1 cellular context compared by ENCODE assay signal in the genomic region with DNA sequence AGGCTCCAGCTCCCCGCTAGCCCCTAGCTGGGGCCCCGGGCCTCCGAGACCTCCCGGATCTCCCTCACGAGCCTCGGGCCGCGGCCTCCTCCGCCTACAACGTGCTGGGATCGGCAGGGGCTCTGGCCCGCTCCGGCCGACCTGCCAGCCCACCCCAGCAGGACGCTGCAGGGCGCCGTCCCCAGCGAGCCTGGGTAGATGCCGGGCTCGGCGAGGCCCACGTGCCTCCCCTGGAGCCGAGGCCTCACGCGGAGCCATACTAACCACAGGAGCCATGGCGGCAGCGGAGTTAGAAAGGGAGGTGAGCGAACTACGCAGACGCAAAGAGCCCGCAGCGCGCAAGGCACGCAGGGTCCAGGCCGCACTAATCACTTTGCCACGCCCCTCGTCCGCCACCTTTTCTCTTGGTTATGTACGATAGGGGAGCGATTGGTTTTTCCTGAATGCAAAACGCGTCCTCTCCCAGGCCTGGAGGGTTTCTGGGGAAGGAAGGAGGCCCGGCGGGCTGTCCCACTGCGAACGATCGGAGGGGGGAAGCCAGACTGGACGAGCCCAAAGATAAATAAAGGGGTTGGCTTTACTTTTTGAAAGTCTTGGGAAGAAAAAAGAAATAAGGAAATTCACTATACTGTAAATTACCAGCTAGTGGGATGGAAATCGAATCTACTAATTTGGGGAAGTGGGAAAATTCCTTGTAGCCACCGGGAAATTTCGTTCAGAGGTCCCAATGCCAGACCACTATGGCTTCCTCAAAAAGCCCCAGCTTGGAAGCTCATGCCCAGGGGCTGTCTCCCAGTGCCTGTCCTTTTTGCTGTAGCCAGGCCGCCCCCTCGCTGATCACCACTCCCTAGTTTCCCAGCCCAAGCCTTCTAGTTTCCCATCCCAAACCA.
TF ChIP-seq lines count a peak whose summit lies in the region.

A gene (minus strand): TSS at position 298 of the 890 bp plus-strand sequence. CDS start 22 bp downstream, at position 276.

TF ChIP-seq in K562, 482 proteins besides CTCF, POLR2A, EP300 and RAD21 (continued from another document and continues in another):
- TF ChIP-seq, protein P1, sequence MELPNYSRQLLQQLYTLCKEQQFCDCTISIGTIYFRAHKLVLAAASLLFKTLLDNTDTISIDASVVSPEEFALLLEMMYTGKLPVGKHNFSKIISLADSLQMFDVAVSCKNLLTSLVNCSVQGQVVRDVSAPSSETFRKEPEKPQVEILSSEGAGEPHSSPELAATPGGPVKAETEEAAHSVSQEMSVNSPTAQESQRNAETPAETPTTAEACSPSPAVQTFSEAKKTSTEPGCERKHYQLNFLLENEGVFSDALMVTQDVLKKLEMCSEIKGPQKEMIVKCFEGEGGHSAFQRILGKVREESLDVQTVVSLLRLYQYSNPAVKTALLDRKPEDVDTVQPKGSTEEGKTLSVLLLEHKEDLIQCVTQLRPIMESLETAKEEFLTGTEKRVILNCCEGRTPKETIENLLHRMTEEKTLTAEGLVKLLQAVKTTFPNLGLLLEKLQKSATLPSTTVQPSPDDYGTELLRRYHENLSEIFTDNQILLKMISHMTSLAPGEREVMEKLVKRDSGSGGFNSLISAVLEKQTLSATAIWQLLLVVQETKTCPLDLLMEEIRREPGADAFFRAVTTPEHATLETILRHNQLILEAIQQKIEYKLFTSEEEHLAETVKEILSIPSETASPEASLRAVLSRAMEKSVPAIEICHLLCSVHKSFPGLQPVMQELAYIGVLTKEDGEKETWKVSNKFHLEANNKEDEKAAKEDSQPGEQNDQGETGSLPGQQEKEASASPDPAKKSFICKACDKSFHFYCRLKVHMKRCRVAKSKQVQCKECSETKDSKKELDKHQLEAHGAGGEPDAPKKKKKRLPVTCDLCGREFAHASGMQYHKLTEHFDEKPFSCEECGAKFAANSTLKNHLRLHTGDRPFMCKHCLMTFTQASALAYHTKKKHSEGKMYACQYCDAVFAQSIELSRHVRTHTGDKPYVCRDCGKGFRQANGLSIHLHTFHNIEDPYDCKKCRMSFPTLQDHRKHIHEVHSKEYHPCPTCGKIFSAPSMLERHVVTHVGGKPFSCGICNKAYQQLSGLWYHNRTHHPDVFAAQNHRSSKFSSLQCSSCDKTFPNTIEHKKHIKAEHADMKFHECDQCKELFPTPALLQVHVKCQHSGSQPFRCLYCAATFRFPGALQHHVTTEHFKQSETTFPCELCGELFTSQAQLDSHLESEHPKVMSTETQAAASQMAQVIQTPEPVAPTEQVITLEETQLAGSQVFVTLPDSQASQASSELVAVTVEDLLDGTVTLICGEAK (IDR thresholded peaks at IDR 0.05), result no peak
- TF ChIP-seq, protein P1 (CRISPR knock-in tag; IDR thresholded peaks at IDR 0.05), result no peak
- TF ChIP-seq ELF1 (tag; IDR thresholded peaks at IDR 0.05) (no peak), DDX20 (tag; IDR thresholded peaks at IDR 0.05; ENCODE audit: low read depth) (no peak), HMG20B (CRISPR knock-in tag; IDR thresholded peaks at IDR 0.05) (no peak), ZFX (CRISPR knock-in tag; IDR thresholded peaks at IDR 0.05) (peak; percentile 99), ZNF23 (CRISPR knock-in tag; IDR thresholded peaks at IDR 0.05) (no peak), ZNF79 (CRISPR knock-in tag; IDR thresholded peaks at IDR 0.05; ENCODE audit: low read depth) (no peak), LCOR (CRISPR knock-in tag; IDR thresholded peaks at IDR 0.05) (peak; percentile 88), ZNF57 (CRISPR knock-in tag; IDR thresholded peaks at IDR 0.05) (no peak), ZNF311 (CRISPR knock-in tag; IDR thresholded peaks at IDR 0.05) (no peak), ZNF699 (CRISPR knock-in tag; IDR thresholded peaks at IDR 0.05; ENCODE audit: insufficient replicate concordance) (no peak), EWSR1 (IDR thresholded peaks at IDR 0.05; ENCODE audit: borderline replicate concordance, low read depth, partially characterized antibody) (no peak), ZNF561 (CRISPR knock-in tag; conservative IDR thresholded peaks at IDR 0.05) (no peak; the same call in 1 of the 2 replicates), RBBP5 (IDR thresholded peaks at IDR 0.05; ENCODE audit: borderline replicate concordance, insufficient read depth, low read length, poor library complexity, severe bottlenecking) (peak; percentile 99), SMARCB1 (IDR thresholded peaks at IDR 0.05; ENCODE audit: insufficient read length, low read depth) (no peak), SMC3 (conservative IDR thresholded peaks at IDR 0.05; ENCODE audit: insufficient read depth, low read depth, low read length) (no peak), RBM17 (IDR thresholded peaks at IDR 0.05; ENCODE audit: borderline replicate concordance, low read depth, low read length) (no peak), HNRNPK (IDR thresholded peaks at IDR 0.05; ENCODE audit: low read depth, low read length, poor library complexity, severe bottlenecking) (no peak), FOXJ3 (CRISPR knock-in tag; IDR thresholded peaks at IDR 0.05) (no peak), MCM3 (IDR thresholded peaks at IDR 0.05) (no peak), MYBL2 (IDR thresholded peaks at IDR 0.05; ENCODE audit: low read depth) (no peak), MYBL2 (CRISPR knock-in tag; IDR thresholded peaks at IDR 0.05; ENCODE audit: borderline replicate concordance) (no peak), TAF15 (IDR thresholded peaks at IDR 0.05; ENCODE audit: low read depth, low read length) (no peak), BCL6 (CRISPR knock-in tag; IDR thresholded peaks at IDR 0.05) (peak; percentile 58; the same call in 1 of the 2 replicates), RFX5 (IDR thresholded peaks at IDR 0.05; ENCODE audit: low read depth, low read length) (no peak)
- TF ChIP-seq, protein P2, sequence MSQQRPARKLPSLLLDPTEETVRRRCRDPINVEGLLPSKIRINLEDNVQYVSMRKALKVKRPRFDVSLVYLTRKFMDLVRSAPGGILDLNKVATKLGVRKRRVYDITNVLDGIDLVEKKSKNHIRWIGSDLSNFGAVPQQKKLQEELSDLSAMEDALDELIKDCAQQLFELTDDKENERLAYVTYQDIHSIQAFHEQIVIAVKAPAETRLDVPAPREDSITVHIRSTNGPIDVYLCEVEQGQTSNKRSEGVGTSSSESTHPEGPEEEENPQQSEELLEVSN (IDR thresholded peaks at IDR 0.05; ENCODE audit: borderline replicate concordance in 1 of 2, extremely low read depth in 1 of 2, insufficient read depth in 1 of 2, insufficient read length in 1 of 2, low read depth in 1 of 2, low read length in 1 of 2, poor library complexity in 1 of 2, severe bottlenecking in 1 of 2), result peak; percentile 69 to 74
- TF ChIP-seq, protein P3, sequence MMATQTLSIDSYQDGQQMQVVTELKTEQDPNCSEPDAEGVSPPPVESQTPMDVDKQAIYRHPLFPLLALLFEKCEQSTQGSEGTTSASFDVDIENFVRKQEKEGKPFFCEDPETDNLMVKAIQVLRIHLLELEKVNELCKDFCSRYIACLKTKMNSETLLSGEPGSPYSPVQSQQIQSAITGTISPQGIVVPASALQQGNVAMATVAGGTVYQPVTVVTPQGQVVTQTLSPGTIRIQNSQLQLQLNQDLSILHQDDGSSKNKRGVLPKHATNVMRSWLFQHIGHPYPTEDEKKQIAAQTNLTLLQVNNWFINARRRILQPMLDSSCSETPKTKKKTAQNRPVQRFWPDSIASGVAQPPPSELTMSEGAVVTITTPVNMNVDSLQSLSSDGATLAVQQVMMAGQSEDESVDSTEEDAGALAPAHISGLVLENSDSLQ (IDR thresholded peaks at IDR 0.05), result no peak
- TF ChIP-seq, protein P4, sequence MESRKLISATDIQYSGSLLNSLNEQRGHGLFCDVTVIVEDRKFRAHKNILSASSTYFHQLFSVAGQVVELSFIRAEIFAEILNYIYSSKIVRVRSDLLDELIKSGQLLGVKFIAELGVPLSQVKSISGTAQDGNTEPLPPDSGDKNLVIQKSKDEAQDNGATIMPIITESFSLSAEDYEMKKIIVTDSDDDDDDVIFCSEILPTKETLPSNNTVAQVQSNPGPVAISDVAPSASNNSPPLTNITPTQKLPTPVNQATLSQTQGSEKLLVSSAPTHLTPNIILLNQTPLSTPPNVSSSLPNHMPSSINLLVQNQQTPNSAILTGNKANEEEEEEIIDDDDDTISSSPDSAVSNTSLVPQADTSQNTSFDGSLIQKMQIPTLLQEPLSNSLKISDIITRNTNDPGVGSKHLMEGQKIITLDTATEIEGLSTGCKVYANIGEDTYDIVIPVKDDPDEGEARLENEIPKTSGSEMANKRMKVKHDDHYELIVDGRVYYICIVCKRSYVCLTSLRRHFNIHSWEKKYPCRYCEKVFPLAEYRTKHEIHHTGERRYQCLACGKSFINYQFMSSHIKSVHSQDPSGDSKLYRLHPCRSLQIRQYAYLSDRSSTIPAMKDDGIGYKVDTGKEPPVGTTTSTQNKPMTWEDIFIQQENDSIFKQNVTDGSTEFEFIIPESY (CRISPR knock-in tag; IDR thresholded peaks at IDR 0.05), result peak; percentile 78
- TF ChIP-seq, protein P5, sequence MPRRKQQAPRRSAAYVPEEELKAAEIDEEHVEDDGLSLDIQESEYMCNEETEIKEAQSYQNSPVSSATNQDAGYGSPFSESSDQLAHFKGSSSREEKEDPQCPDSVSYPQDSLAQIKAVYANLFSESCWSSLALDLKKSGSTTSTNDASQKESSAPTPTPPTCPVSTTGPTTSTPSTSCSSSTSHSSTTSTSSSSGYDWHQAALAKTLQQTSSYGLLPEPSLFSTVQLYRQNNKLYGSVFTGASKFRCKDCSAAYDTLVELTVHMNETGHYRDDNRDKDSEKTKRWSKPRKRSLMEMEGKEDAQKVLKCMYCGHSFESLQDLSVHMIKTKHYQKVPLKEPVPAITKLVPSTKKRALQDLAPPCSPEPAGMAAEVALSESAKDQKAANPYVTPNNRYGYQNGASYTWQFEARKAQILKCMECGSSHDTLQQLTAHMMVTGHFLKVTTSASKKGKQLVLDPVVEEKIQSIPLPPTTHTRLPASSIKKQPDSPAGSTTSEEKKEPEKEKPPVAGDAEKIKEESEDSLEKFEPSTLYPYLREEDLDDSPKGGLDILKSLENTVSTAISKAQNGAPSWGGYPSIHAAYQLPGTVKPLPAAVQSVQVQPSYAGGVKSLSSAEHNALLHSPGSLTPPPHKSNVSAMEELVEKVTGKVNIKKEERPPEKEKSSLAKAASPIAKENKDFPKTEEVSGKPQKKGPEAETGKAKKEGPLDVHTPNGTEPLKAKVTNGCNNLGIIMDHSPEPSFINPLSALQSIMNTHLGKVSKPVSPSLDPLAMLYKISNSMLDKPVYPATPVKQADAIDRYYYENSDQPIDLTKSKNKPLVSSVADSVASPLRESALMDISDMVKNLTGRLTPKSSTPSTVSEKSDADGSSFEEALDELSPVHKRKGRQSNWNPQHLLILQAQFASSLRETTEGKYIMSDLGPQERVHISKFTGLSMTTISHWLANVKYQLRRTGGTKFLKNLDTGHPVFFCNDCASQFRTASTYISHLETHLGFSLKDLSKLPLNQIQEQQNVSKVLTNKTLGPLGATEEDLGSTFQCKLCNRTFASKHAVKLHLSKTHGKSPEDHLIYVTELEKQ (CRISPR knock-in tag; IDR thresholded peaks at IDR 0.05), result 0 out of 2 replicates have a peak, but pooled peaks have one; percentile 42
- TF ChIP-seq, protein P6, sequence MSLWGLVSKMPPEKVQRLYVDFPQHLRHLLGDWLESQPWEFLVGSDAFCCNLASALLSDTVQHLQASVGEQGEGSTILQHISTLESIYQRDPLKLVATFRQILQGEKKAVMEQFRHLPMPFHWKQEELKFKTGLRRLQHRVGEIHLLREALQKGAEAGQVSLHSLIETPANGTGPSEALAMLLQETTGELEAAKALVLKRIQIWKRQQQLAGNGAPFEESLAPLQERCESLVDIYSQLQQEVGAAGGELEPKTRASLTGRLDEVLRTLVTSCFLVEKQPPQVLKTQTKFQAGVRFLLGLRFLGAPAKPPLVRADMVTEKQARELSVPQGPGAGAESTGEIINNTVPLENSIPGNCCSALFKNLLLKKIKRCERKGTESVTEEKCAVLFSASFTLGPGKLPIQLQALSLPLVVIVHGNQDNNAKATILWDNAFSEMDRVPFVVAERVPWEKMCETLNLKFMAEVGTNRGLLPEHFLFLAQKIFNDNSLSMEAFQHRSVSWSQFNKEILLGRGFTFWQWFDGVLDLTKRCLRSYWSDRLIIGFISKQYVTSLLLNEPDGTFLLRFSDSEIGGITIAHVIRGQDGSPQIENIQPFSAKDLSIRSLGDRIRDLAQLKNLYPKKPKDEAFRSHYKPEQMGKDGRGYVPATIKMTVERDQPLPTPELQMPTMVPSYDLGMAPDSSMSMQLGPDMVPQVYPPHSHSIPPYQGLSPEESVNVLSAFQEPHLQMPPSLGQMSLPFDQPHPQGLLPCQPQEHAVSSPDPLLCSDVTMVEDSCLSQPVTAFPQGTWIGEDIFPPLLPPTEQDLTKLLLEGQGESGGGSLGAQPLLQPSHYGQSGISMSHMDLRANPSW (CRISPR knock-in tag; IDR thresholded peaks at IDR 0.05), result no peak
- TF ChIP-seq, protein P7, sequence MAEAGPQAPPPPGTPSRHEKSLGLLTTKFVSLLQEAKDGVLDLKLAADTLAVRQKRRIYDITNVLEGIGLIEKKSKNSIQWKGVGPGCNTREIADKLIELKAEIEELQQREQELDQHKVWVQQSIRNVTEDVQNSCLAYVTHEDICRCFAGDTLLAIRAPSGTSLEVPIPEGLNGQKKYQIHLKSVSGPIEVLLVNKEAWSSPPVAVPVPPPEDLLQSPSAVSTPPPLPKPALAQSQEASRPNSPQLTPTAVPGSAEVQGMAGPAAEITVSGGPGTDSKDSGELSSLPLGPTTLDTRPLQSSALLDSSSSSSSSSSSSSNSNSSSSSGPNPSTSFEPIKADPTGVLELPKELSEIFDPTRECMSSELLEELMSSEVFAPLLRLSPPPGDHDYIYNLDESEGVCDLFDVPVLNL (CRISPR knock-in tag; IDR thresholded peaks at IDR 0.05; ENCODE audit: low read depth), result peak; percentile 76
